25 cellular contexts compared by ENCODE assay signal in genomic region chr18:42561521-42561920, GRCh38.
"Had no signal": no experiment of that assay in that cellular context is flagged by ENCODE, and none has a peak within 500 bp of the region (broad histone marks: within the 10 kb centered on the region; RNA-seq: fewer than 3 reads in every experiment).

No MANE protein-coding gene starts in this region.

- H3K27me3 ChIP-seq: hepatocyte, ovary, right atrium auricular region, suprapubic skin, tibial artery, upper lobe of right lung had no signal

- H3K36me3 Mint-ChIP-seq: naive thymus-derived CD4-positive, alpha-beta T cell; natural killer cell treated with Interleukin-12 subunit alpha and Interleukin-12 subunit beta and Interleukin-15 and Interleukin-18, amount 100 ng/mL, for 72 hours had no signal

- FAIRE-seq: urothelium cell line had no signal

- H3K27ac ChIP-seq: hepatocyte, left ventricle myocardium inferior, ovary, right atrium auricular region, skin epidermis, suprapubic skin, thoracic aorta, tibial artery, upper lobe of right lung had no signal

- H3K4me3 Mint-ChIP-seq: naive thymus-derived CD4-positive, alpha-beta T cell; natural killer cell treated with Interleukin-12 subunit alpha and Interleukin-12 subunit beta and Interleukin-15 and Interleukin-18, amount 100 ng/mL, for 72 hours; stimulated activated naive CD8-positive, alpha-beta T cell treated with anti-CD3 and anti-CD28 coated beads, Interleukin-15, Interleukin-2, amounts not matched to agents 100 ng/mL and 50 ng/mL, for 24 hours had no signal

- H3K36me3 ChIP-seq: left ventricle myocardium inferior, ovary, right atrium auricular region, suprapubic skin, thoracic aorta, tibial artery, upper lobe of right lung had no signal

- H3K4me2 ChIP-seq: hepatocyte had no signal

- H3K79me2 ChIP-seq: hepatocyte had no signal

- DNase-seq: islet precursor cell; left ventricle myocardium inferior; midbrain; mucosa of descending colon; naive thymus-derived CD4-positive, alpha-beta T cell; ovary; stimulated activated CD4-positive, alpha-beta T cell treated with anti-CD3 and anti-CD28 coated beads, Interleukin-12 subunit alpha, Interleukin-12 subunit beta, amount 100 ng/mL, for 4 hours; stimulated activated CD4-positive, alpha-beta T cell treated with anti-CD3 and anti-CD28 coated beads, Interleukin-15, amount 100 ng/mL, for 24 hours; stimulated activated CD4-positive, alpha-beta T cell treated with anti-CD3 and anti-CD28 coated beads, Interleukin-2, amount 100 ng/mL, for 24 hours; stimulated activated CD4-positive, alpha-beta T cell treated with anti-CD3 and anti-CD28 coated beads, Interleukin-4, amount 100 ng/mL, for 1 hour; stimulated activated naive CD4-positive, alpha-beta T cell; tibial artery; trophoblast cell; upper lobe of right lung had no signal

- H3K4me1 Mint-ChIP-seq: naive thymus-derived CD4-positive, alpha-beta T cell had no signal

- H3K4me3 ChIP-seq: hepatocyte, left ventricle myocardium inferior, lung, mucosa of descending colon, ovary, right atrium auricular region, skin epidermis, suprapubic skin, thoracic aorta, tibial artery, upper lobe of right lung had no signal

- H3K27ac Mint-ChIP-seq: naive thymus-derived CD4-positive, alpha-beta T cell; natural killer cell treated with Interleukin-12 subunit alpha and Interleukin-12 subunit beta and Interleukin-15 and Interleukin-18, amount 100 ng/mL, for 72 hours; progenitor cell of endocrine pancreas; stimulated activated naive CD8-positive, alpha-beta T cell treated with anti-CD3 and anti-CD28 coated beads, Interleukin-15, Interleukin-2, amounts not matched to agents 100 ng/mL and 50 ng/mL, for 24 hours had no signal

- H3K4me1 ChIP-seq: left ventricle myocardium inferior, right atrium auricular region, suprapubic skin, tibial artery, upper lobe of right lung had no signal

- ATAC-seq: mucosa of descending colon; naive thymus-derived CD4-positive, alpha-beta T cell; natural killer cell treated with Interleukin-12 subunit alpha and Interleukin-12 subunit beta and Interleukin-15 and Interleukin-18, amount 100 ng/mL, for 72 hours; sciatic nerve; upper lobe of right lung had no signal

- H3K27me3 Mint-ChIP-seq: naive thymus-derived CD4-positive, alpha-beta T cell; natural killer cell treated with Interleukin-12 subunit alpha and Interleukin-12 subunit beta and Interleukin-15 and Interleukin-18, amount 100 ng/mL, for 72 hours; progenitor cell of endocrine pancreas; stimulated activated naive CD8-positive, alpha-beta T cell treated with anti-CD3 and anti-CD28 coated beads, Interleukin-15, Interleukin-2, amounts not matched to agents 100 ng/mL and 50 ng/mL, for 24 hours had no signal
